Comparison of ENCODE assay signal across 1 cellular context in the genomic region with DNA sequence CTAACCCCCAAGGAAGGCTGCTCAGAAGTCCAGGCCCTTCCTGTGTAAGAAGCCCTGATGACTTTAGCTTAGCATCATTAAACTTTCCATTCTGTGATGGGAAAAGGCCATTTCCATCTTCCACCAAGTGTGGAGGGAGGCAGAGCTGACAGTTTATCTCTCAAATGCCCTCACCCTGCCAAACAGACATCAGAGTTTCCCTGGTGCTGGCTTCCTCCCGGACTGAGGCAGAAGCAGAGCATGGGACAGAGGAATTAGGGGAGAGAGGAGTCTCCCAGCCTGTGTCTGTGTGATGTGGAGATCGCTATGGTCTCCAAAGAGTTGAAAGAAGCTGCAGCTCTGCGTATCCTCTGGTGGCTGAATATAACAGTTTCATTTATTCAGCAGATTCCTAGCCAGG.
TF ChIP-seq lines count a peak whose summit lies in the region.

No MANE protein-coding gene starts in this region.

TF ChIP-seq in GM23338, 12 proteins besides CTCF, POLR2A, EP300 and RAD21 (continued from another document):
- TF ChIP-seq ZNF462 (CRISPR knock-in tag; IDR thresholded peaks at IDR 0.05), result no peak
- no peak for TF ChIP-seq EZH2phosphoT487 (IDR thresholded peaks at IDR 0.05; ENCODE audit: unreplicated experiment)
- TF ChIP-seq, protein P1, sequence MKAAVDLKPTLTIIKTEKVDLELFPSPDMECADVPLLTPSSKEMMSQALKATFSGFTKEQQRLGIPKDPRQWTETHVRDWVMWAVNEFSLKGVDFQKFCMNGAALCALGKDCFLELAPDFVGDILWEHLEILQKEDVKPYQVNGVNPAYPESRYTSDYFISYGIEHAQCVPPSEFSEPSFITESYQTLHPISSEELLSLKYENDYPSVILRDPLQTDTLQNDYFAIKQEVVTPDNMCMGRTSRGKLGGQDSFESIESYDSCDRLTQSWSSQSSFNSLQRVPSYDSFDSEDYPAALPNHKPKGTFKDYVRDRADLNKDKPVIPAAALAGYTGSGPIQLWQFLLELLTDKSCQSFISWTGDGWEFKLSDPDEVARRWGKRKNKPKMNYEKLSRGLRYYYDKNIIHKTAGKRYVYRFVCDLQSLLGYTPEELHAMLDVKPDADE (IDR thresholded peaks at IDR 0.05), result no peak
- TF ChIP-seq, protein P2, sequence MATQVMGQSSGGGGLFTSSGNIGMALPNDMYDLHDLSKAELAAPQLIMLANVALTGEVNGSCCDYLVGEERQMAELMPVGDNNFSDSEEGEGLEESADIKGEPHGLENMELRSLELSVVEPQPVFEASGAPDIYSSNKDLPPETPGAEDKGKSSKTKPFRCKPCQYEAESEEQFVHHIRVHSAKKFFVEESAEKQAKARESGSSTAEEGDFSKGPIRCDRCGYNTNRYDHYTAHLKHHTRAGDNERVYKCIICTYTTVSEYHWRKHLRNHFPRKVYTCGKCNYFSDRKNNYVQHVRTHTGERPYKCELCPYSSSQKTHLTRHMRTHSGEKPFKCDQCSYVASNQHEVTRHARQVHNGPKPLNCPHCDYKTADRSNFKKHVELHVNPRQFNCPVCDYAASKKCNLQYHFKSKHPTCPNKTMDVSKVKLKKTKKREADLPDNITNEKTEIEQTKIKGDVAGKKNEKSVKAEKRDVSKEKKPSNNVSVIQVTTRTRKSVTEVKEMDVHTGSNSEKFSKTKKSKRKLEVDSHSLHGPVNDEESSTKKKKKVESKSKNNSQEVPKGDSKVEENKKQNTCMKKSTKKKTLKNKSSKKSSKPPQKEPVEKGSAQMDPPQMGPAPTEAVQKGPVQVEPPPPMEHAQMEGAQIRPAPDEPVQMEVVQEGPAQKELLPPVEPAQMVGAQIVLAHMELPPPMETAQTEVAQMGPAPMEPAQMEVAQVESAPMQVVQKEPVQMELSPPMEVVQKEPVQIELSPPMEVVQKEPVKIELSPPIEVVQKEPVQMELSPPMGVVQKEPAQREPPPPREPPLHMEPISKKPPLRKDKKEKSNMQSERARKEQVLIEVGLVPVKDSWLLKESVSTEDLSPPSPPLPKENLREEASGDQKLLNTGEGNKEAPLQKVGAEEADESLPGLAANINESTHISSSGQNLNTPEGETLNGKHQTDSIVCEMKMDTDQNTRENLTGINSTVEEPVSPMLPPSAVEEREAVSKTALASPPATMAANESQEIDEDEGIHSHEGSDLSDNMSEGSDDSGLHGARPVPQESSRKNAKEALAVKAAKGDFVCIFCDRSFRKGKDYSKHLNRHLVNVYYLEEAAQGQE (IDR thresholded peaks at IDR 0.05; ENCODE audit: unreplicated experiment), result no peak
- no peak for TF ChIP-seq EZH2 (IDR thresholded peaks at IDR 0.05; ENCODE audit: low read depth, unreplicated experiment)
- TF ChIP-seq CREB1 (CRISPR knock-in tag; IDR thresholded peaks at IDR 0.05; ENCODE audit: low read depth), result no peak
